ENCODE assay signal across 7 cellular contexts in the genomic region with DNA sequence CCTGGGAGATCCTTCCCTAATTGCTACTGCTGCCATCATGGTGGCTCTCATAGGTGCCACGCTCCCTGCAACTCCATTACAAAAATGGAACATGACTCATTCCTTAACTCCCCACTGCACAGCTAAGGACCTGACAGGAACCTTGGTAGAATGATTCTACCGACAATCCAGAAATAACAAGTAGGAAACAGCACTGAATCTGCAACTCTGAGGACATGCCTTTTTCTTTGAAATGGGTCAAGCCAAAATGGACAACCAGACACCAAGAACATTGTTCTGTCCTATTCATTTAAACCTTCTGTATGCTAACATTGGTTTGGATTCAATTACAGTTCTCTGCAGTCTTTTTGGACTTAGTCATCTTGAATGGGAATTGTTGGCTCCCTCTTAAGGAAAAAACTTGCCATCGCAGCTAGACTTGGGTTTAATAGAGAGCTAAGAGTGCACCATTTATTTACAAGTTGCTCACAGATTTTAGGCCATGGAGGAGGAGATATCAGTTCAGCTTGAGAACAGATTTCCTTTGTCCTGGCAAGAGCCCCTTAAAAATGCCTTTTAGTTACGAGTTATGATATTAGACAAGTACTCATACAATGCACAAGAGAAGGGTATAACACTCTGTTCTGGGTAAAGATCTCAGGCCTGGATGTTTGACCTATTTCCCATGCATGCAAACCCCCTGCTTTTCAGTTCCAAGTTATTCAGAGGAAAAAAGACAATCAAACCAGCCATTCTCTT. TPM values are rescaled to one million over a fixed set of nuclear protein-coding genes. Genes with fewer than 3 reads are reported as not detected.
DNase-seq lines count a peak whose midpoint lies in the region; ATAC-seq and TF ChIP-seq lines count a peak whose summit lies in the region.

No MANE protein-coding gene starts in this region.

- 30 to 59% (median 42%) methylated on average over 4 of the region's 4 CpGs for WGBS in psoas muscle, 3 donors

- H3K4me2 ChIP-seq in DND-41 (ENCODE audit: insufficient read depth, low read length) = no peak overlapping the region

- intact Hi-C loops in psoas muscle (cut with DNase I) = loop anchor here in 1 of 2 donors (10.0 kb wide), 1 partner anchor 291 kb away; no protein-coding TSS in a partner anchor

- H3K27me3 ChIP-seq in DND-41 (ENCODE audit: insufficient read depth, low read length, poor library complexity) (peaks cover 11% of the 10 kb centered on the region), HL-60 (ENCODE audit: insufficient read depth, poor library complexity, severe bottlenecking) (no peaks in the 10 kb centered on the region), psoas muscle (ENCODE audit: insufficient read depth in 3 of 3, low read length in 2 of 3) (no peaks in the 10 kb centered on the region)

- no peaks in the 10 kb centered on the region for H3K36me3 Mint-ChIP-seq in stimulated activated memory B cell treated with anti-CD40 and anti-IgM and Interleukin-4, amounts not matched to agents 10 μg/mL and 1 μg/mL and 100 μg/mL, for 72 hours

- ATAC-seq in DND-41 (ENCODE audit: insufficient read depth, low read depth) (no peak; the same call in 2 of the 3 replicates), psoas muscle (peak; percentile 79 to 92 (median 84))
- ATAC-seq in stimulated activated memory B cell treated with anti-CD40 and anti-IgM and Interleukin-4, amounts not matched to agents 10 μg/mL and 1 μg/mL and 100 μg/mL, for 72 hours = no peak

- no peaks in the 10 kb centered on the region for H3K79me2 ChIP-seq in DND-41 (ENCODE audit: insufficient read depth, low read length)

- H3K9me3 ChIP-seq in DND-41 (ENCODE audit: insufficient read depth, low read length, severe bottlenecking) (no peaks in the 10 kb centered on the region), psoas muscle (no peaks in the 10 kb centered on the region)

- no peaks in the 10 kb centered on the region for H4K20me1 ChIP-seq in DND-41 (ENCODE audit: insufficient read depth, low read length)

- H3K27ac ChIP-seq in DND-41 (ENCODE audit: low read length) (no peak overlapping the region), HL-60 (replicated peaks) (no peak overlapping the region), psoas muscle (peak overlapping the region; percentile 44)

- DNase-seq in DND-41 (peak; percentile 29), HL-60 (ENCODE audit: low read depth in 1 of 2, low spot score in 1 of 2) (peak in 1 of 2 experiments; percentile 40), SHP77 treated with DMSO at 0.1 percent for 48 hours (lab: John Stamatoyannopoulos, UW) (peak; percentile 22), fibroblast of mammary gland (ENCODE audit: low read depth) (peak; percentile 80), psoas muscle (no peak), UCSD-AML1 (lab: John Stamatoyannopoulos, UW; ENCODE audit: unreplicated experiment) (no peak)

- no peaks in the 10 kb centered on the region for H3K9me3 Mint-ChIP-seq in stimulated activated memory B cell treated with anti-CD40 and anti-IgM and Interleukin-4, amounts not matched to agents 10 μg/mL and 1 μg/mL and 100 μg/mL, for 72 hours

- TF ChIP-seq CTCF in DND-41 (IDR thresholded peaks at IDR 0.05; ENCODE audit: borderline replicate concordance, extremely low read depth, low read length, poor library complexity, severe bottlenecking) (peak; percentile 62), HL-60 (IDR thresholded peaks at IDR 0.05; ENCODE audit: insufficient read depth, low read length) (peak; percentile 40), fibroblast of mammary gland (conservative IDR thresholded peaks at IDR 0.05; ENCODE audit: control insufficient read depth, insufficient read depth, low read depth, low read length) (peak; percentile 72), psoas muscle (IDR thresholded peaks at IDR 0.05) (peak; percentile 35)

- H3K27me3 Mint-ChIP-seq in stimulated activated memory B cell treated with anti-CD40 and anti-IgM and Interleukin-4, amounts not matched to agents 10 μg/mL and 1 μg/mL and 100 μg/mL, for 72 hours = peaks cover 31% of the 10 kb centered on the region

- H3K9ac ChIP-seq in DND-41 (ENCODE audit: low read depth, low read length) = no peak overlapping the region

- H3K4me1 Mint-ChIP-seq in stimulated activated memory B cell treated with anti-CD40 and anti-IgM and Interleukin-4, amounts not matched to agents 10 μg/mL and 1 μg/mL and 100 μg/mL, for 72 hours = peaks cover 19% of the 10 kb centered on the region

- H3K4me3 Mint-ChIP-seq in stimulated activated memory B cell treated with anti-CD40 and anti-IgM and Interleukin-4, amounts not matched to agents 10 μg/mL and 1 μg/mL and 100 μg/mL, for 72 hours = no peak overlapping the region

- no peak overlapping the region for H3K27ac Mint-ChIP-seq in stimulated activated memory B cell treated with anti-CD40 and anti-IgM and Interleukin-4, amounts not matched to agents 10 μg/mL and 1 μg/mL and 100 μg/mL, for 72 hours

- H3K4me1 ChIP-seq in DND-41 (ENCODE audit: insufficient read depth, low read length) (peaks cover 8% of the 10 kb centered on the region), psoas muscle (peaks cover 9% of the 10 kb centered on the region)

- no peaks in the 10 kb centered on the region for H3K36me3 ChIP-seq in DND-41 (ENCODE audit: insufficient read depth, low read length)
- no peaks in the 10 kb centered on the region for H3K36me3 ChIP-seq in psoas muscle (ENCODE audit: insufficient read depth in 1 of 2, low read depth in 1 of 2)

- H3K4me3 ChIP-seq in DND-41 (ENCODE audit: low read depth in 1 of 2, low read length in 2 of 2) = no peak overlapping the region
- H3K4me3 ChIP-seq in HL-60 (replicated peaks; ENCODE audit: insufficient read depth, low read length) = no peak overlapping the region
- no peak overlapping the region for H3K4me3 ChIP-seq in fibroblast of mammary gland (ENCODE audit: control insufficient read depth, low read depth, low read length)
- no peak overlapping the region for H3K4me3 ChIP-seq in psoas muscle

- no peak overlapping the region for H2AFZ ChIP-seq in DND-41 (ENCODE audit: low read depth, low read length)

RNA-seq across cellular contexts. Expression of gene NSRP1, which starts 20.9 kb away (rescaled TPM):
- total RNA-seq in psoas muscle = 10 to 100 TPM; 13.6 to 25.9 (median 21.6) TPM
- polyA plus RNA-seq in psoas muscle = 10 to 100 TPM; 15.3 to 32.7 (median 19.3) TPM

Comparison
In these comparisons a context has a peak if more than half of its experiments do, and no peak if none do; other contexts are left out.
1. ATAC-seq: peak in psoas muscle (4 of 4); none in DND-41 (single experiment) and stimulated activated memory B cell treated with anti-CD40 and anti-IgM and Interleukin-4, amounts not matched to agents 10 μg/mL and 1 μg/mL and 100 μg/mL, for 72 hours (single experiment).
2. DNase-seq: peak in DND-41 (single experiment), SHP77 treated with DMSO at 0.1 percent for 48 hours (single experiment) and fibroblast of mammary gland (single experiment); none in psoas muscle (0 of 2) and UCSD-AML1 (single experiment).
3. Peak in every context shown above with its lines, with median percentiles within 50 percentile points of each other: CTCF ChIP-seq.